ENCODE assay signal across 9 cellular contexts in genomic region chr17:82697808-82698064, GRCh38. TPM values are rescaled to one million over a fixed set of nuclear protein-coding genes. Genes with fewer than 3 reads are reported as not detected.
DNase-seq lines count a peak whose midpoint lies in the region; ATAC-seq, FAIRE-seq and TF ChIP-seq lines count a peak whose summit lies in the region.
"Had no signal": no experiment of that assay in that cellular context is flagged by ENCODE, and none has a peak within 500 bp of the region (broad histone marks: within the 10 kb centered on the region; RNA-seq: fewer than 3 reads in every experiment).

No MANE protein-coding gene starts in this region.

- H3K36me3 ChIP-seq in bronchial epithelial cell (ENCODE audit: control insufficient read depth, insufficient read depth, low read length) (no peaks in the 10 kb centered on the region), upper lobe of right lung (no peaks in the 10 kb centered on the region)

- DNase-seq in activated naive CD4-positive, alpha-beta T cell treated with anti-CD3 and anti-CD28 coated beads, Interleukin-2, amount 10 ng/mL, durations not matched to agents 7 days and 5 days: no peak
- no peak for DNase-seq in activated naive CD4-positive, alpha-beta T cell treated with anti-CD3 and anti-CD28 coated beads, Interleukin-2, amount 50 U/mL, for 16 hours
- DNase-seq in bronchial epithelial cell (ENCODE audit: low read depth) (no peak), mesothelial cell of epicardium (ENCODE audit: low spot score in 2 of 2, unreplicated experiment in 2 of 2) (no peak), upper lobe of right lung (no peak), iPS-NIHi11 (ENCODE audit: low spot score) (no peak)
- DNase-seq: DMS79 had no signal

- H3K4me1 ChIP-seq in upper lobe of right lung: peaks cover 13% of the 10 kb centered on the region

- H3K9me3 ChIP-seq in upper lobe of right lung: no peaks in the 10 kb centered on the region

- H3K4me1 Mint-ChIP-seq in activated naive CD4-positive, alpha-beta T cell treated with anti-CD3 and anti-CD28 coated beads, Interleukin-2, amount 10 ng/mL, durations not matched to agents 7 days and 5 days: peaks cover 4% of the 10 kb centered on the region
- peaks cover 19% of the 10 kb centered on the region for H3K4me1 Mint-ChIP-seq in mesothelial cell of epicardium

- no peak for ATAC-seq in upper lobe of right lung
- ATAC-seq in GM21576 (IDR thresholded peaks at IDR 0.05; ENCODE audit: unreplicated experiment): no peak
- no peak for ATAC-seq in GM21367 (IDR thresholded peaks at IDR 0.05; ENCODE audit: unreplicated experiment)

- H3K36me3 Mint-ChIP-seq in activated naive CD4-positive, alpha-beta T cell treated with anti-CD3 and anti-CD28 coated beads, Interleukin-2, amount 10 ng/mL, durations not matched to agents 7 days and 5 days: peaks cover 6% of the 10 kb centered on the region
- peaks cover 20% of the 10 kb centered on the region for H3K36me3 Mint-ChIP-seq in mesothelial cell of epicardium

- no peak overlapping the region for H3K27ac ChIP-seq in upper lobe of right lung

- no peak for FAIRE-seq in bronchial epithelial cell (lab: Jason Lieb, UNC)

- peak overlapping the region; percentile 54 for H3K4me3 Mint-ChIP-seq in activated naive CD4-positive, alpha-beta T cell treated with anti-CD3 and anti-CD28 coated beads, Interleukin-2, amount 10 ng/mL, durations not matched to agents 7 days and 5 days
- H3K4me3 Mint-ChIP-seq in mesothelial cell of epicardium: peak overlapping the region; percentile 64

- intact Hi-C loops in upper lobe of right lung (cut with DNase I): no loop called here

- H3K9me3 Mint-ChIP-seq in activated naive CD4-positive, alpha-beta T cell treated with anti-CD3 and anti-CD28 coated beads, Interleukin-2, amount 10 ng/mL, durations not matched to agents 7 days and 5 days: peaks cover 12% of the 10 kb centered on the region
- peaks cover 10% of the 10 kb centered on the region for H3K9me3 Mint-ChIP-seq in mesothelial cell of epicardium

- CTCF ChIA-PET in activated naive CD4-positive, alpha-beta T cell treated with anti-CD3 and anti-CD28 coated beads, Interleukin-2, amount 10 ng/mL, durations not matched to agents 7 days and 5 days (lab: Charles Lee): no interaction called here

- H3K27me3 ChIP-seq in bronchial epithelial cell (ENCODE audit: control insufficient read depth, insufficient read depth, low read length) (no peaks in the 10 kb centered on the region), upper lobe of right lung (no peaks in the 10 kb centered on the region)

- H3K27me3 Mint-ChIP-seq in activated naive CD4-positive, alpha-beta T cell treated with anti-CD3 and anti-CD28 coated beads, Interleukin-2, amount 10 ng/mL, durations not matched to agents 7 days and 5 days: peaks cover 52% of the 10 kb centered on the region
- H3K27me3 Mint-ChIP-seq in mesothelial cell of epicardium (ENCODE audit: low read depth): peaks cover 18% of the 10 kb centered on the region

- no peak for TF ChIP-seq CTCF in bronchial epithelial cell (IDR thresholded peaks at IDR 0.05; ENCODE audit: insufficient read depth, low read length, severe bottlenecking)
- no peak for TF ChIP-seq CTCF in mesothelial cell of epicardium (IDR thresholded peaks at IDR 0.05; ENCODE audit: unreplicated experiment)
- no peak for TF ChIP-seq CTCF in upper lobe of right lung (IDR thresholded peaks at IDR 0.05)

- H3K27ac Mint-ChIP-seq in activated naive CD4-positive, alpha-beta T cell treated with anti-CD3 and anti-CD28 coated beads, Interleukin-2, amount 10 ng/mL, durations not matched to agents 7 days and 5 days: no peak overlapping the region
- H3K27ac Mint-ChIP-seq in mesothelial cell of epicardium: no peak overlapping the region

- H3K4me3 ChIP-seq in bronchial epithelial cell (ENCODE audit: low read depth, low read length): peak overlapping the region; percentile 56
- peak overlapping the region; percentile 67 for H3K4me3 ChIP-seq in upper lobe of right lung

RNA-seq across cellular contexts. Expression of gene RAB40B, which starts 0.8 kb away (rescaled TPM):
- total RNA-seq in bronchial epithelial cell (3.4 and 4.9 TPM in 2 replicates), mesothelial cell of epicardium (25.0 to 26.5 TPM (median 25.5 TPM) in 3 replicates), upper lobe of right lung (11.5 TPM)

RNA-seq across cellular contexts. Expression of gene FN3KRP, which starts 18.8 kb away (rescaled TPM):
- 21.3 and 23.9 TPM in 2 replicates for total RNA-seq in bronchial epithelial cell
- total RNA-seq in mesothelial cell of epicardium: 30.3 to 31.6 TPM (median 30.6 TPM) in 3 replicates
- 21.4 TPM for total RNA-seq in upper lobe of right lung

RNA-seq across cellular contexts. Expression of gene FN3K, which starts 37.7 kb away (rescaled TPM):
- total RNA-seq in bronchial epithelial cell: 3.7 and 4.5 TPM in 2 replicates
- 31.9 to 33.3 TPM (median 33.0 TPM) in 3 replicates for total RNA-seq in mesothelial cell of epicardium
- 27.4 TPM for total RNA-seq in upper lobe of right lung

RNA-seq across cellular contexts. Expression of gene WDR45B, which starts 49.5 kb away (rescaled TPM):
- total RNA-seq in bronchial epithelial cell (90.8 and 94.7 TPM in 2 replicates), mesothelial cell of epicardium (90.2 to 93.3 TPM (median 92.3 TPM) in 3 replicates), upper lobe of right lung (65.1 TPM)

RNA-seq across cellular contexts. Expression of gene TBCD, which starts 54.1 kb away (rescaled TPM):
- total RNA-seq in bronchial epithelial cell: 22.6 and 23.3 TPM in 2 replicates
- total RNA-seq in mesothelial cell of epicardium: 102 to 117 TPM (median 103 TPM) in 3 replicates
- total RNA-seq in upper lobe of right lung: 84.5 TPM
